ENCODE assay signal across 8 cellular contexts in the genomic region with DNA sequence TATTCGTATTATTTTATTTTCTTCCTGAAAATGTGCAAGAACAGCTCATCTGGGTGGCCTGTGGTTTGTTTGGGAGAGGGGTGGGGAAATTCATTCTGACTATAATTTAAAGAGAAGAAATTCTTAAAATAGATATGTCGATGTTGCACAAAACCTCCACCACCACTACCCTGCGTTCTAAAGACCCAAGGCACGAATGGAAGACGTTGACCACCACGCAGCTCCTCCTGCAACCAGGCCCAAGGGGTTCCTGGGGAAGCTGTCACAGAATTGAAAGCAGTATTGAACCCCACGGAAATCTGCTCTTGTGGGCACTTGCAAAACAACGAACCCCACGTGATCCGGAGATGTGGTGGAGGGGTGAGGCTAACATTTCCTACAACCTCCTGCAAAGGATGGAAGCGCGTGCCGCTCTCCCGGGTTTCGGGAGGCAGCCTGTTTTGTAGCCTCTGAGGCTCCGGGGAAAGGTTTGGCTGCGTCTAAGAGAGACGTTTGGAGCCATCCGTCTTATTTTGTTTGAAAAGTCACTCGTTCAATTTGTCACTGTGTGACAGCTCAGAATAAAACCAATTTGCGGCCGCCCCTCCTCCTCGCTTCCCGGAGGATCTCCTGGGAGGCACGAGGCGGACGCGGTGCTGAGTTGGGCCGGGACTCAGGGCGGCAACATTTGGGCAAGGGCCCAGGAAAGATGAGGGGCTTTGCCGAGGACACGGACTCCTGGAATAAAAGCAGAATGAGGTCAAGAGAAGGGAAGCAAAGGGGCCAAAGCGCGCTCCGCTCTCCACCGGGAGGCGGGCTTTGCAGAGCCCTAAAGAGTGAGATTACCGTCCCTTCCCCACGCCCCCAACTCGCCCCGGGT. TPM values are rescaled to one million over a fixed set of nuclear protein-coding genes. Genes with fewer than 3 reads are reported as not detected.
A peak's percentile ranks its signal among the peaks of the same experiment; 100 is the strongest.
DNase-seq lines count a peak whose midpoint lies in the region; ATAC-seq, FAIRE-seq and TF ChIP-seq lines count a peak whose summit lies in the region.

No MANE protein-coding gene starts in this region.

- H3K27me3 ChIP-seq in SK-N-SH (ENCODE audit: insufficient read depth) (no peaks in the 10 kb centered on the region), HUES6 (ENCODE audit: control insufficient read depth, insufficient read depth, low read length) (peaks cover 98% of the 10 kb centered on the region), GM12878 (replicated peaks in 1 of 2; ENCODE audit: control insufficient read depth in 2 of 2, insufficient read depth in 2 of 2, low read length in 1 of 2) (peaks cover 0 to 17% of the 10 kb centered on the region in 2 experiments; a peak in 3 of 4 replicates), lower lobe of right lung (ENCODE audit: low read depth) (peaks cover 5% of the 10 kb centered on the region)

- H3K4me3 ChIP-seq in SK-N-SH (ENCODE audit: low read depth in 2 of 2, low read length in 1 of 2) (peak overlapping the region; percentile 83 to 92), HUES6 (ENCODE audit: low read depth, low read length) (peak overlapping the region; percentile 66), GM12878 (peak overlapping the region; percentile 68; the same call in 1 of the 2 replicates), lower lobe of right lung (peak overlapping the region; percentile 81), urinary bladder (ENCODE audit: low read depth, low read length) (peak overlapping the region; percentile 84)

- in situ Hi-C loops in GM12878 (cut with MboI) = loop anchor here (5.0 kb wide), 1 partner anchor 559 kb away; no protein-coding TSS in a partner anchor

- H3K4me1 ChIP-seq in SK-N-SH (ENCODE audit: control insufficient read depth in 1 of 2, insufficient read depth in 2 of 2, low read depth in 1 of 2, low read length in 1 of 2) = peaks cover 0 to 27% of the 10 kb centered on the region in 2 experiments; a peak in 2 of 4 replicates
- H3K4me1 ChIP-seq in HUES6 (ENCODE audit: control insufficient read depth, insufficient read depth, low read length) = peaks cover 35% of the 10 kb centered on the region
- peaks cover 15% of the 10 kb centered on the region for H3K4me1 ChIP-seq in GM12878 (ENCODE audit: control insufficient read depth, insufficient read depth, low read length)
- H3K4me1 ChIP-seq in lower lobe of right lung = peaks cover 60% of the 10 kb centered on the region
- H3K4me1 ChIP-seq in urinary bladder (ENCODE audit: insufficient read depth) = peaks cover 2% of the 10 kb centered on the region

- no peak for TF ChIP-seq EP300 in SK-N-SH (IDR thresholded peaks at IDR 0.05; ENCODE audit: borderline replicate concordance in 1 of 2, low read depth in 1 of 2, low read length in 1 of 2)
- TF ChIP-seq EP300 in GM12878 (IDR thresholded peaks at IDR 0.05; ENCODE audit: borderline replicate concordance in 1 of 2, control insufficient read depth in 1 of 2, low read depth in 2 of 2, low read length in 2 of 2) = no peak

- H3K4me2 ChIP-seq in SK-N-SH (peak overlapping the region; percentile 97), GM12878 (ENCODE audit: control insufficient read depth, insufficient read depth) (peak overlapping the region; percentile 96)

- CTCF ChIA-PET in SK-N-SH (lab: Yijun Ruan, JAX) = interaction anchor here (0.5 to 7.0 kb wide), 5 partner anchors 67 to 557 kb away, joined by 3 to 88 read pairs (median 3); no protein-coding TSS in a partner anchor
- CTCF ChIA-PET in GM12878 (lab: Yijun Ruan, JAX) = interaction anchor here (0.6 to 8.2 kb wide), 15 partner anchors 21 to 1117 kb away, joined by 3 to 142 read pairs (median 4); no protein-coding TSS in a partner anchor

- H2AFZ ChIP-seq in SK-N-SH (ENCODE audit: low read depth) (peak overlapping the region; percentile 95), GM12878 (ENCODE audit: control insufficient read depth, low read depth, low read length) (peak overlapping the region; percentile 54)

- no peaks in the 10 kb centered on the region for H3K9me2 ChIP-seq in SK-N-SH

- H3K79me2 ChIP-seq in SK-N-SH (ENCODE audit: insufficient read depth) = peaks cover 21% of the 10 kb centered on the region
- H3K79me2 ChIP-seq in GM12878 (ENCODE audit: control insufficient read depth, insufficient read depth, low read length) = no peaks in the 10 kb centered on the region

- H3F3A ChIP-seq in SK-N-SH (replicated peaks; ENCODE audit: insufficient read depth) = no peaks in the 10 kb centered on the region

- POLR2A ChIA-PET in SK-N-SH (lab: Yijun Ruan, JAX) (no interaction called here), GM12878 (lab: Charles Lee) (interaction anchor here (1.0 kb wide), 1 partner anchor 897 kb away, joined by 3 read pairs; no protein-coding TSS in a partner anchor)

- no peak for TF ChIP-seq POLR2A in GM12878 (IDR thresholded peaks at IDR 0.05; ENCODE audit: low read depth, low read length)

- FAIRE-seq in GM12878 (lab: Jason Lieb, UNC) = no peak

- SMC1A ChIA-PET in GM12878 (lab: Charles Lee; ENCODE audit: uncharacterized antibody, unreplicated experiment) = interaction anchor here (0.6 to 8.1 kb wide), 13 partner anchors 27 to 1094 kb away, joined by 3 to 94 read pairs (median 3); no protein-coding TSS in a partner anchor

- RAD21 ChIA-PET in GM12878 (lab: Charles Lee; ENCODE audit: unreplicated experiment) = interaction anchor here (0.9 to 2.9 kb wide), 9 partner anchors 10 to 557 kb away, joined by 3 to 23 read pairs (median 4); no protein-coding TSS in a partner anchor

- H3K9me3 ChIP-seq in SK-N-SH (no peaks in the 10 kb centered on the region), HUES6 (ENCODE audit: control insufficient read depth, insufficient read depth, low read depth, low read length) (no peaks in the 10 kb centered on the region), GM12878 (replicated peaks; ENCODE audit: control insufficient read depth, insufficient read depth, low read length) (no peaks in the 10 kb centered on the region; the same call in 2 of the 3 replicates), lower lobe of right lung (no peaks in the 10 kb centered on the region)

- no peak for DNase-seq in SK-N-SH
- DNase-seq in GM12878 (ENCODE audit: low read depth, low spot score) = no peak
- no peak for DNase-seq in lower lobe of right lung
- DNase-seq in AG20443 (ENCODE audit: low spot score) = no peak

- H3K9ac ChIP-seq in SK-N-SH (peak overlapping the region; percentile 90; the same call in 1 of the 2 replicates), HUES6 (ENCODE audit: low read length) (peak overlapping the region; percentile 14), GM12878 (ENCODE audit: control insufficient read depth, insufficient read depth, low read length) (no peak overlapping the region)

- peaks cover 3 to 17% of the 10 kb centered on the region in 2 experiments for H3K36me3 ChIP-seq in SK-N-SH (replicated peaks in 1 of 2; ENCODE audit: control insufficient read depth in 1 of 2, insufficient read depth in 2 of 2, low read length in 1 of 2)
- no peaks in the 10 kb centered on the region for H3K36me3 ChIP-seq in HUES6 (ENCODE audit: control insufficient read depth, insufficient read depth, low read length)
- H3K36me3 ChIP-seq in GM12878 (ENCODE audit: control insufficient read depth in 2 of 2, insufficient read depth in 2 of 2, low read length in 1 of 2) = no peaks in the 10 kb centered on the region
- H3K36me3 ChIP-seq in lower lobe of right lung = peaks cover 2% of the 10 kb centered on the region
- H3K36me3 ChIP-seq in urinary bladder (ENCODE audit: insufficient read depth) = no peaks in the 10 kb centered on the region

- TF ChIP-seq CTCF in SK-N-SH (IDR thresholded peaks at IDR 0.05) (0 out of 2 replicates have a peak, but pooled peaks have one; percentile 6), GM12878 (IDR thresholded peaks at IDR 0.05 in 2 of 3, conservative IDR thresholded peaks at IDR 0.05 in 1 of 3; ENCODE audit: control insufficient read depth in 2 of 3, extremely low read depth in 1 of 3, insufficient read depth in 1 of 3, low read depth in 3 of 3, low read length in 3 of 3) (no peak), lower lobe of right lung (IDR thresholded peaks at IDR 0.05) (no peak)

- TF ChIP-seq RAD21 in SK-N-SH (IDR thresholded peaks at IDR 0.05; ENCODE audit: low read length) (no peak), GM12878 (IDR thresholded peaks at IDR 0.05; ENCODE audit: insufficient read depth, low read depth, low read length) (no peak)

- ATAC-seq in SK-N-SH treated with all-trans-retinoic acid at 6 μM for 48 hours = no peak
- peak; percentile 10 for ATAC-seq in GM12878
- no peak for ATAC-seq in lower lobe of right lung
- ATAC-seq in GM19324 (IDR thresholded peaks at IDR 0.05; ENCODE audit: low FRiP score, unreplicated experiment) = no peak

- BruUV-seq in GM12878 (replicated peaks; lab: Mats Ljungman, UMichigan) = TSS peak; percentile 91

- intact Hi-C loops in GM12878 (cut with micrococcal nuclease; ENCODE audit: unreplicated experiment) (loop anchor here (1.0 to 10.0 kb wide), 6 partner anchors 168 to 1286 kb away; a partner anchor contains a TSS), lower lobe of right lung (cut with DNase I) (loop anchor here (10.0 kb wide), 1 partner anchor 326 kb away; no protein-coding TSS in a partner anchor)

- H4K20me1 ChIP-seq in SK-N-SH (ENCODE audit: insufficient read depth) = no peaks in the 10 kb centered on the region
- no peaks in the 10 kb centered on the region for H4K20me1 ChIP-seq in GM12878 (ENCODE audit: control insufficient read depth, insufficient read depth)

- 83% methylated on average over 34 of the region's 41 CpGs for WGBS in SK-N-SH (ENCODE audit: low lambda C conversion rate)
- WGBS in GM12878 (ENCODE audit: insufficient coverage, insufficient replicate concordance, low lambda C conversion rate, missing lambda C conversion rate) = 4% methylated on average over 39 of the region's 41 CpGs
- WGBS in urinary bladder = 19% methylated on average over 41 of the region's 41 CpGs

- H3K27ac ChIP-seq in SK-N-SH (ENCODE audit: low read depth in 2 of 2, low read length in 1 of 2) (peak overlapping the region in 1 of 2 experiments; percentile 75; a peak in 2 of 4 replicates), HUES6 (ENCODE audit: low read depth, low read length) (no peak overlapping the region), GM12878 (ENCODE audit: control insufficient read depth, insufficient read depth) (no peak overlapping the region), lower lobe of right lung (peak overlapping the region; percentile 98), urinary bladder (ENCODE audit: low read depth) (peak overlapping the region; percentile 27)

RNA-seq across cellular contexts. Expression of a gene that starts 0.8 kb away (rescaled TPM):
- polyA plus RNA-seq in SK-N-SH (2012; rRNA removed) (8.6 and 21.4 TPM in 2 replicates), GM12878 (2011; rRNA removed) (0.07 and 0.16 TPM in 2 replicates), GM12878 (2014; fragmentation: Illumina TruSeq; extraction: Trizol) (0.21 and 0.81 TPM in 2 replicates), GM12878 (2014; fragmentation: Nextera tagmentation; extraction: Ambion mirVana) (under 1 TPM; 0.11 to 0.22 TPM), GM12878 (2014; rRNA removed) (1.4 and 2.1 TPM in 2 replicates), GM12878 (2016; fragmentation: Nextera tagmentation; extraction: Ambion mirVana) (1 to 10 TPM in 1 of 2 experiments, under 1 TPM in 1; 0.84 to 1.4 TPM), urinary bladder (8.2 TPM)
- polyA plus RNA-seq in SK-N-SH (2012; cell fraction: cytosol; rRNA removed) = 11.7 TPM in 2 replicates
- 17.6 and 19.7 TPM in 2 replicates for polyA plus RNA-seq in SK-N-SH (2012; cell fraction: nucleus; rRNA removed)
- total RNA-seq in GM12878 (2013; cell fraction: nucleolus; rRNA removed) = 3.7 and 3.9 TPM in 2 replicates
- total RNA-seq in GM12878 (2014; rRNA removed) (1.4 and 1.5 TPM in 2 replicates), GM12878 (2014; rRNA removed; fragmentation: Illumina TruSeq; extraction: Trizol) (0.74 and 1.7 TPM in 2 replicates), GM12878 (2021) (2.3 and 3.0 TPM in 2 replicates), lower lobe of right lung (18.5 TPM), urinary bladder (12.9 TPM)
- not detected for polyA plus RNA-seq in GM12878 (2011; ENCODE audit: low read depth)
- polyA plus RNA-seq in GM12878 (2011; cell fraction: cytosol; rRNA removed) = 0.22 and 0.33 TPM in 2 replicates
- 0.36 and 0.64 TPM in 2 replicates for polyA plus RNA-seq in GM12878 (2011; cell fraction: nucleus; rRNA removed)
- polyA plus RNA-seq in GM12878 (2012) = 0.13 TPM in 1 of 2 replicates, not detected in the other
- 0.26 and 0.95 TPM in 2 replicates for polyA minus RNA-seq in GM12878 (2011; rRNA and poly(A)+ RNA removed)
- 0.42 TPM in 1 of 2 replicates, not detected in the other for polyA minus RNA-seq in GM12878 (2011; cell fraction: cytosol; rRNA and poly(A)+ RNA removed)
- polyA minus RNA-seq in GM12878 (2011; cell fraction: nucleus; rRNA and poly(A)+ RNA removed) = 0.24 and 0.86 TPM in 2 replicates

Comparison
In these comparisons a context has a peak if more than half of its experiments do, and no peak if none do; other contexts are left out.
1. H3K27ac ChIP-seq: peak in lower lobe of right lung (single experiment) and urinary bladder (single experiment); none in HUES6 (single experiment) and GM12878 (single experiment).
2. Peak in every context shown above with its lines, with median percentiles within 50 percentile points of each other: H3K4me3 ChIP-seq.